Comparison of ENCODE assay signal across 15 cellular contexts in the genomic region with DNA sequence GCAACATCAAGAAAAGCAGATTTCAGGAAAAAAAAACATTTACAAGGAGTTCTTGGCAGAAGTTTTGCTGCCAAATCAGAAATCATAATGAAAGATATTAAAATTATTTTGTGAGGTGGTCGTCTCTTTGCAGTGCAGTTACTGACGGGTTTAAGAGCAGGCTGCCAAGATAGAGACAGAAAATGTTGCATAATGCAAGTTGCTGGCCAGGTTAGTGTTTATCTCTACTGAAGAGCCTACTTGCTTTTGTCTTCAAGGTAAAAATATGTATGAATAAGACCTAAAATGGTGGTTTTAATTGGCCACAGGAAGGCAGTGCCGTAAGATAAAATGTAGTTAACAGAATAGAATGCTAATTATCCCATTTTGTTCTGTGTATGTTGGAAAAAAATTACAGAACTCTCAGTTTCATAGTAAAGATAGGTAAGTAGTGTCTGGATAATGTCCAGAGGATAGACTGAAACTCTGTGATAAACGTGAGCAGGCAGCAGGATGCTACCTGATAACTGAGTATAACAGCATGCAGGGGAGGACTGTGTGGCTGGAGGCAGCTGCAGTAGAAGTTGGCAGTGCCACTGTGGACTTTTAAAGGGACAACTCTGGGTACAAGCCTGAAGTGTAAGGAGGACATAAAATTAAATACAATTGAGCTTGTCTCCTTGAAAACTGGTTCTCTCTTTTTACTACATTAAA. TPM values are rescaled to one million over a fixed set of nuclear protein-coding genes. Genes with fewer than 3 reads are reported as not detected.
DNase-seq lines count a peak whose midpoint lies in the region; ATAC-seq and TF ChIP-seq lines count a peak whose summit lies in the region.
"Had no signal": no experiment of that assay in that cellular context is flagged by ENCODE, and none has a peak within 500 bp of the region (broad histone marks: within the 10 kb centered on the region; RNA-seq: fewer than 3 reads in every experiment).

No MANE protein-coding gene starts in this region.

- H3K36me3 Mint-ChIP-seq in CD8-positive, alpha-beta memory T cell = peaks cover 7 to 44% (median 8%) of the 10 kb centered on the region in 3 donors
- H3K36me3 Mint-ChIP-seq in effector memory CD8-positive, alpha-beta T cell (ENCODE audit: insufficient read depth) = peaks cover 25% of the 10 kb centered on the region

- no peak overlapping the region for H3K27ac ChIP-seq in CD8-positive, alpha-beta memory T cell (ENCODE audit: low read depth, low read length)
- H3K27ac ChIP-seq in PC-9 = 0 out of 2 replicates have a peak overlapping the region, but pooled peaks have one; percentile 1

- intact Hi-C loops in PC-9 (cut with micrococcal nuclease; ENCODE audit: unreplicated experiment) (no loop called here), Right ventricle myocardium superior (cut with DNase I) (no loop called here), sciatic nerve (cut with DNase I) (no loop called here)

- peaks cover 61 to 77% (median 77%) of the 10 kb centered on the region in 3 donors for H3K4me1 Mint-ChIP-seq in CD8-positive, alpha-beta memory T cell
- peaks cover 48 to 64% of the 10 kb centered on the region in 2 donors for H3K4me1 Mint-ChIP-seq in effector memory CD8-positive, alpha-beta T cell (ENCODE audit: low read depth in 2 of 2)

- DNase-seq in CD8-positive, alpha-beta memory T cell = no peak
- DNase-seq in PC-9 (no peak), Right ventricle myocardium superior (no peak), sciatic nerve (ENCODE audit: low spot score) (no peak), GM19240 (ENCODE audit: insufficient read length, low spot score) (no peak)
- DNase-seq in effector memory CD8-positive, alpha-beta T cell = no peak
- DNase-seq: activated CD8-positive, alpha-beta memory T cell treated with anti-CD3 and anti-CD28 coated beads for 24 hours; Calu3; NCI-H1048; NCI-H2171 treated with DMSO at 0.1 percent for 48 hours; stimulated activated naive CD8-positive, alpha-beta T cell treated with anti-CD3 and anti-CD28 coated beads, Interleukin-15, amount 100 ng/mL, for 72 hours had no signal

- H3K27ac Mint-ChIP-seq in CD8-positive, alpha-beta memory T cell = peak overlapping the region in 7 of 8 donors; percentile 21 to 93 (median 68)
- H3K27ac Mint-ChIP-seq in effector memory CD8-positive, alpha-beta T cell = peak overlapping the region in 1 of 2 donors; percentile 36
- H3K27ac Mint-ChIP-seq: stimulated activated naive CD8-positive, alpha-beta T cell treated with anti-CD3 and anti-CD28 coated beads, Interleukin-15, amount 100 ng/mL, for 72 hours; WTC11 had no signal

- CTCF ChIA-PET in CD8-positive, alpha-beta memory T cell (lab: Charles Lee) = no interaction called here
- CTCF ChIA-PET in PC-9 (lab: Charles Lee) = no interaction called here

- ATAC-seq in Right ventricle myocardium superior (ENCODE audit: poor library complexity) (peak; percentile 68), sciatic nerve (peak; percentile 45), HG02763 (IDR thresholded peaks at IDR 0.05; ENCODE audit: unreplicated experiment) (no peak), GM19328 (IDR thresholded peaks at IDR 0.05; ENCODE audit: unreplicated experiment) (no peak)
- ATAC-seq in effector memory CD8-positive, alpha-beta T cell (replicated peaks) = no peak
- ATAC-seq: HCT116; stimulated activated naive CD8-positive, alpha-beta T cell treated with anti-CD3 and anti-CD28 coated beads, Interleukin-15, amount 100 ng/mL, for 72 hours; WTC11 had no signal

- H3K9me3 ChIP-seq in CD8-positive, alpha-beta memory T cell (ENCODE audit: low read length) = no peaks in the 10 kb centered on the region
- H3K9me3 ChIP-seq in PC-9 (ENCODE audit: insufficient read depth, low read depth) = no peaks in the 10 kb centered on the region

- H3K27me3 ChIP-seq in CD8-positive, alpha-beta memory T cell (ENCODE audit: insufficient read depth, low read length, poor library complexity, severe bottlenecking) = no peaks in the 10 kb centered on the region
- no peaks in the 10 kb centered on the region for H3K27me3 ChIP-seq in PC-9 (ENCODE audit: insufficient read depth, low read depth)

- no peak for TF ChIP-seq CTCF in PC-9 (conservative IDR thresholded peaks at IDR 0.05)

- H3K4me2 ChIP-seq in PC-9 = no peak overlapping the region

- no peaks in the 10 kb centered on the region for H3K9me3 Mint-ChIP-seq in CD8-positive, alpha-beta memory T cell
- H3K9me3 Mint-ChIP-seq in effector memory CD8-positive, alpha-beta T cell = no peaks in the 10 kb centered on the region
- H3K9me3 Mint-ChIP-seq: stimulated activated naive CD8-positive, alpha-beta T cell treated with anti-CD3 and anti-CD28 coated beads, Interleukin-15, amount 100 ng/mL, for 72 hours; WTC11 had no signal

- H3K79me2 ChIP-seq in PC-9 (ENCODE audit: low read depth) = peaks cover 100% of the 10 kb centered on the region

- peaks cover 86% of the 10 kb centered on the region for H4K20me1 ChIP-seq in PC-9 (ENCODE audit: insufficient read depth)

- no peaks in the 10 kb centered on the region for H3K9me2 ChIP-seq in PC-9 (ENCODE audit: insufficient read depth)

- no TSS peak for BruUV-seq in PC-9 (replicated peaks; lab: Mats Ljungman, UMichigan)

- H3K4me3 Mint-ChIP-seq in CD8-positive, alpha-beta memory T cell = peak overlapping the region in 4 of 7 donors; percentile 46 to 66 (median 56)
- peak overlapping the region in 1 of 2 donors; percentile 13 for H3K4me3 Mint-ChIP-seq in effector memory CD8-positive, alpha-beta T cell
- H3K4me3 Mint-ChIP-seq: stimulated activated naive CD8-positive, alpha-beta T cell treated with anti-CD3 and anti-CD28 coated beads, Interleukin-15, amount 100 ng/mL, for 72 hours; WTC11 had no signal

- H3F3A ChIP-seq in PC-9 (ENCODE audit: insufficient read depth, low read depth) = peaks cover 63% of the 10 kb centered on the region

- H3K4me3 ChIP-seq in CD8-positive, alpha-beta memory T cell (ENCODE audit: low read length) = no peak overlapping the region
- no peak overlapping the region for H3K4me3 ChIP-seq in PC-9

- POLR2A ChIA-PET in CD8-positive, alpha-beta memory T cell (lab: Charles Lee) = interaction anchor here (1.0 to 1.2 kb wide), 2 partner anchors 9 to 23 kb away, joined by 3 read pairs; no protein-coding TSS in a partner anchor
- POLR2A ChIA-PET in PC-9 (lab: Charles Lee; ENCODE audit: unreplicated experiment) = no interaction called here

- H2AFZ ChIP-seq in PC-9 = no peak overlapping the region

- peaks cover 34% of the 10 kb centered on the region for H3K4me1 ChIP-seq in CD8-positive, alpha-beta memory T cell (ENCODE audit: insufficient read depth, low read length)
- H3K4me1 ChIP-seq in PC-9 (replicated peaks; ENCODE audit: insufficient read depth) = peaks cover 20% of the 10 kb centered on the region

- peaks cover under 1% of the 10 kb centered on the region for H3K36me3 ChIP-seq in CD8-positive, alpha-beta memory T cell (ENCODE audit: insufficient read depth, low read length)
- peaks cover 53% of the 10 kb centered on the region for H3K36me3 ChIP-seq in PC-9 (ENCODE audit: low read depth)

- H3K27me3 Mint-ChIP-seq in CD8-positive, alpha-beta memory T cell = no peaks in the 10 kb centered on the region
- no peaks in the 10 kb centered on the region for H3K27me3 Mint-ChIP-seq in effector memory CD8-positive, alpha-beta T cell
- H3K27me3 Mint-ChIP-seq: stimulated activated naive CD8-positive, alpha-beta T cell treated with anti-CD3 and anti-CD28 coated beads, Interleukin-15, amount 100 ng/mL, for 72 hours had no signal

RNA-seq across cellular contexts. Expression of gene FOXO3, which starts 13.9 kb away (rescaled TPM):
- total RNA-seq in CD8-positive, alpha-beta memory T cell = 10 to 100 TPM; 14.1 to 15.0 TPM
- 31.1 TPM for polyA plus RNA-seq in CD8-positive, alpha-beta memory T cell
- total RNA-seq in PC-9 (2021) = 56.2 and 59.4 TPM in 2 replicates
- total RNA-seq in Right ventricle myocardium superior = 32.4 TPM
- total RNA-seq in sciatic nerve = 79.1 TPM

Comparison
In these comparisons a context has a peak if more than half of its experiments do, and no peak if none do; other contexts are left out.
1. ATAC-seq: peak in Right ventricle myocardium superior (single experiment) and sciatic nerve (single experiment); none in effector memory CD8-positive, alpha-beta T cell (single experiment), HG02763 (single experiment) and GM19328 (single experiment).